ENCODE assay signal across 8 cellular contexts in genomic region chr9:73107489-73108069, GRCh38.
DNase-seq lines count a peak whose midpoint lies in the region; ATAC-seq lines count a peak whose summit lies in the region.
"Not testable (repeated sequence)": the region's sequence is repeated elsewhere in the genome, so short reads cannot be mapped to it uniquely, and the experiment has no call there.

No MANE protein-coding gene starts in this region.

- not testable (repeated sequence) for H3K27me3 Mint-ChIP-seq in central memory CD8-positive, alpha-beta T cell

- DNase-seq in AG20443 (ENCODE audit: low spot score) (peak; percentile 64), NCI-H510A treated with DMSO at 0.1 percent for 48 hours (lab: John Stamatoyannopoulos, UW) (peak; percentile 5), kidney glomerular epithelial cell (lab: John Stamatoyannopoulos, UW) (peak; percentile 61)
- peak; percentile 72 for DNase-seq in activated CD4-positive, alpha-beta T cell treated with anti-CD3 and anti-CD28 coated beads for 48 hours
- peak; percentile 31 to 48 for DNase-seq in central memory CD8-positive, alpha-beta T cell (ENCODE audit: low spot score in 2 of 2)
- DNase-seq in stimulated activated CD4-positive, alpha-beta T cell treated with anti-CD3 and anti-CD28 coated beads, Interleukin-2, amount 100 ng/mL, for 4 hours (ENCODE audit: low read depth): peak; percentile 55

- not testable (repeated sequence) for H3K4me1 Mint-ChIP-seq in central memory CD8-positive, alpha-beta T cell

- H3K36me3 Mint-ChIP-seq in central memory CD8-positive, alpha-beta T cell (ENCODE audit: insufficient read depth): not testable (repeated sequence)

- not testable (repeated sequence) for H3K27ac Mint-ChIP-seq in central memory CD8-positive, alpha-beta T cell (ENCODE audit: low read depth)

- not testable (repeated sequence) for H3K9me3 Mint-ChIP-seq in central memory CD8-positive, alpha-beta T cell

- not testable (repeated sequence) for H3K4me3 Mint-ChIP-seq in central memory CD8-positive, alpha-beta T cell

- ATAC-seq in GM19035 (IDR thresholded peaks at IDR 0.05; ENCODE audit: unreplicated experiment) (peak; percentile 93), HG03135 (IDR thresholded peaks at IDR 0.05; ENCODE audit: unreplicated experiment) (peak; percentile 88)
- peak; percentile 91 for ATAC-seq in central memory CD8-positive, alpha-beta T cell (replicated peaks; ENCODE audit: extremely low read depth, poor library complexity, severe bottlenecking)

Comparison
In these comparisons a context has a peak if more than half of its experiments do, and no peak if none do; other contexts are left out.
1. Peak in every context shown above with its lines: DNase-seq and ATAC-seq.
2. DNase-seq: peak in every context shown above with its lines; median percentile 72 in activated CD4-positive, alpha-beta T cell treated with anti-CD3 and anti-CD28 coated beads for 48 hours; 64 in AG20443; 61 in kidney glomerular epithelial cell; 55 in stimulated activated CD4-positive, alpha-beta T cell treated with anti-CD3 and anti-CD28 coated beads, Interleukin-2, amount 100 ng/mL, for 4 hours; 40 in central memory CD8-positive, alpha-beta T cell; 5 in NCI-H510A treated with DMSO at 0.1 percent for 48 hours.